In the genomic region with DNA sequence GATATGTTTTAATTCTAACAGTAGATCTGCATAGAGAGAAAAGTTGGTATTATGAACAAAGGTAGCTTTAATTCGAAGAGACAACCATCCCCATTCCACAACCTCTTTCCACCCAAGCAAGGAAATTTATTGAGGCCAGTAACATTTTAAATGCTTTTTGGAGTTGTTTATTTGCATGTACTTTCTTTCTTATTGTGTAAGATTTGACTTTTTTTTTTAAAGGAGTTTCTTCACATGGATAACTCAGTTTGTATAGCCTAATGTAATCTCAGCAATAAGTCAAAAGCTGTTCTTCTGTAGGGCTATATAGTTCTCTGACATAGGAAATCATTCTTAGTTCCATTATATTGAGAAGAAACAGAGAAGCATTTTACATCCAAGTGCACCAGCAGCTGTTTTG, we compare ENCODE assay signal across 20 cellular contexts.
DNase-seq lines count a peak whose midpoint lies in the region; ATAC-seq, FAIRE-seq and TF ChIP-seq lines count a peak whose summit lies in the region.
"Had no signal": no experiment of that assay in that cellular context is flagged by ENCODE, and none has a peak within 500 bp of the region (broad histone marks: within the 10 kb centered on the region; RNA-seq: fewer than 3 reads in every experiment).

No MANE protein-coding gene starts in this region.

- TF ChIP-seq POLR2A in endothelial cell of umbilical vein (IDR thresholded peaks at IDR 0.05; ENCODE audit: low read depth, low read length) = no peak

- H3K27me3 ChIP-seq in RWPE2 (ENCODE audit: insufficient read depth, poor library complexity, severe bottlenecking) = no peaks in the 10 kb centered on the region
- H3K27me3 ChIP-seq in endothelial cell of umbilical vein (ENCODE audit: control insufficient read depth in 2 of 2, insufficient read depth in 2 of 2, low read length in 2 of 2) = no peaks in the 10 kb centered on the region
- no peaks in the 10 kb centered on the region for H3K27me3 ChIP-seq in smooth muscle cell (ENCODE audit: low read depth)
- H3K27me3 ChIP-seq: right atrium auricular region, suprapubic skin had no signal

- in situ Hi-C loops in GM13976 (cut with MboI; ENCODE audit: low sequenced_read_pairs, unreplicated experiment) = no loop called here

- no peak for DNase-seq in activated naive CD4-positive, alpha-beta T cell (lab: John Stamatoyannopoulos, UW)
- DNase-seq in RWPE2 (ENCODE audit: low spot score) (no peak), endothelial cell of umbilical vein (ENCODE audit: low read depth, low spot score) (no peak), smooth muscle cell (lab: John Stamatoyannopoulos, UW; ENCODE audit: unreplicated experiment) (no peak), NCI-H1105 (lab: John Stamatoyannopoulos, UW) (no peak), GM13976 (ENCODE audit: low spot score) (no peak)
- DNase-seq: activated CD4-positive, alpha-beta T cell treated with anti-CD3 and anti-CD28 coated beads for 4 hours; activated T-cell treated with anti-CD3 and anti-CD28 coated beads, Interleukin-2, amount 50 U/mL, for 1 hour; aorta; erythroblast; kidney; mesendoderm; NCI-H1436; NK-92 treated with Interleukin-12 subunit alpha and Interleukin-12 subunit beta, amount 100 ng/mL, for 24 hours; SHP77 had no signal

- H3K9me3 ChIP-seq in RWPE2 (ENCODE audit: severe bottlenecking) (no peaks in the 10 kb centered on the region), endothelial cell of umbilical vein (replicated peaks; ENCODE audit: control insufficient read depth, insufficient read depth, low read length) (no peaks in the 10 kb centered on the region), smooth muscle cell (replicated peaks; ENCODE audit: low read depth) (no peaks in the 10 kb centered on the region)
- H3K9me3 ChIP-seq: right atrium auricular region, suprapubic skin had no signal

- H3K4me1 ChIP-seq in RWPE2 (ENCODE audit: insufficient read depth, poor library complexity, severe bottlenecking) (peaks cover 59% of the 10 kb centered on the region), endothelial cell of umbilical vein (ENCODE audit: control insufficient read depth, extremely low read depth, insufficient read depth, low read length) (peaks cover 56% of the 10 kb centered on the region), smooth muscle cell (ENCODE audit: low read depth) (peaks cover 14% of the 10 kb centered on the region)

- H3K4me3 ChIP-seq in RWPE2 (ENCODE audit: severe bottlenecking) = no peak overlapping the region
- H3K4me3 ChIP-seq in endothelial cell of umbilical vein (replicated peaks in 1 of 3; ENCODE audit: insufficient read depth in 1 of 3, low read depth in 1 of 3, low read length in 3 of 3) = no peak overlapping the region
- H3K4me3 ChIP-seq in smooth muscle cell = no peak overlapping the region
- H3K4me3 ChIP-seq: right atrium auricular region, suprapubic skin had no signal

- no peak for ATAC-seq in RWPE2 (ENCODE audit: low read depth)
- no peak for ATAC-seq in HG02884 (IDR thresholded peaks at IDR 0.05; ENCODE audit: unreplicated experiment)

- WGBS in smooth muscle cell (ENCODE audit: low lambda C conversion rate) = 97% methylated on average over 1 of the region's 1 CpG

- TF ChIP-seq CTCF in RWPE2 (IDR thresholded peaks at IDR 0.05; ENCODE audit: poor library complexity, severe bottlenecking) (no peak), endothelial cell of umbilical vein (IDR thresholded peaks at IDR 0.05; ENCODE audit: extremely low read depth in 1 of 2, insufficient read depth in 1 of 2, low read depth in 1 of 2, low read length in 2 of 2) (no peak), smooth muscle cell (IDR thresholded peaks at IDR 0.05; ENCODE audit: borderline replicate concordance, insufficient read depth, poor library complexity, severe bottlenecking) (no peak), GM13976 (IDR thresholded peaks at IDR 0.05; ENCODE audit: borderline replicate concordance, control extremely low read depth, extremely low read depth, insufficient read depth, missing control alignments) (no peak)

- H3K27me3 Mint-ChIP-seq in activated naive CD4-positive, alpha-beta T cell treated with anti-CD3 and anti-CD28 coated beads, Interleukin-2, amount 50 U/mL, for 24 hours = no peaks in the 10 kb centered on the region
- H3K27me3 Mint-ChIP-seq: dendritic cell treated with granulocyte-macrophage colony-stimulating factor and Interleukin-4, amounts not matched to agents 40 ng/mL and 50 ng/mL, for 4 days had no signal

- H3K9me3 Mint-ChIP-seq in activated naive CD4-positive, alpha-beta T cell treated with anti-CD3 and anti-CD28 coated beads, Interleukin-2, amount 50 U/mL, for 24 hours = no peaks in the 10 kb centered on the region
- H3K9me3 Mint-ChIP-seq: dendritic cell treated with granulocyte-macrophage colony-stimulating factor and Interleukin-4, amounts not matched to agents 40 ng/mL and 50 ng/mL, for 4 days had no signal

- POLR2A ChIA-PET in endothelial cell of umbilical vein (lab: Charles Lee) = interaction anchor here (0.6 to 0.9 kb wide), 3 partner anchors 52 to 190 kb away, joined by 3 read pairs; no protein-coding TSS in a partner anchor

- CTCF ChIA-PET in endothelial cell of umbilical vein (lab: Charles Lee) = interaction anchor here (1.3 to 1.8 kb wide), 2 partner anchors 162 to 163 kb away, joined by 3 to 4 read pairs; a partner anchor contains a TSS

- peaks cover 4% of the 10 kb centered on the region for H3K36me3 Mint-ChIP-seq in activated naive CD4-positive, alpha-beta T cell treated with anti-CD3 and anti-CD28 coated beads, Interleukin-2, amount 50 U/mL, for 24 hours

- peak overlapping the region; percentile 84 for H3K9ac ChIP-seq in endothelial cell of umbilical vein (replicated peaks; ENCODE audit: extremely low read depth, insufficient read depth, low read length)
- no peak overlapping the region for H3K9ac ChIP-seq in smooth muscle cell (ENCODE audit: low read depth)

- peaks cover 13% of the 10 kb centered on the region for H3K79me2 ChIP-seq in endothelial cell of umbilical vein (ENCODE audit: control insufficient read depth, insufficient read depth, low read length)
- no peaks in the 10 kb centered on the region for H3K79me2 ChIP-seq in smooth muscle cell (ENCODE audit: low read depth)

- dilution Hi-C loops in endothelial cell of umbilical vein (cut with MboI; ENCODE audit: extremely low pct_ligation_motif_present, low sequenced_read_pairs) = no loop called here

- H3K4me2 ChIP-seq in endothelial cell of umbilical vein (ENCODE audit: insufficient read depth, low read length) (no peak overlapping the region), smooth muscle cell (peak overlapping the region; percentile 7)

- H4K20me1 ChIP-seq in endothelial cell of umbilical vein (replicated peaks; ENCODE audit: control insufficient read depth, extremely low read depth, insufficient read depth, low read length) (no peaks in the 10 kb centered on the region), smooth muscle cell (ENCODE audit: low read depth) (no peaks in the 10 kb centered on the region)

- H3K27ac ChIP-seq in RWPE2 (ENCODE audit: poor library complexity, severe bottlenecking) (peak overlapping the region; percentile 95), endothelial cell of umbilical vein (ENCODE audit: insufficient read depth, low read depth, low read length) (peak overlapping the region; percentile 64), smooth muscle cell (ENCODE audit: low read depth) (peak overlapping the region; percentile 88)
- H3K27ac ChIP-seq: suprapubic skin had no signal

- H3K36me3 ChIP-seq in RWPE2 (ENCODE audit: low read depth) (no peaks in the 10 kb centered on the region), endothelial cell of umbilical vein (ENCODE audit: control insufficient read depth in 2 of 2, extremely low read depth in 1 of 2, insufficient read depth in 2 of 2, low read length in 2 of 2) (no peaks in the 10 kb centered on the region), smooth muscle cell (ENCODE audit: low read depth) (no peaks in the 10 kb centered on the region)
- H3K36me3 ChIP-seq: right atrium auricular region, suprapubic skin had no signal

- intact Hi-C loops in endothelial cell of umbilical vein (cut with micrococcal nuclease) = no loop called here

- no peak overlapping the region for H3K4me3 Mint-ChIP-seq in activated naive CD4-positive, alpha-beta T cell treated with anti-CD3 and anti-CD28 coated beads, Interleukin-2, amount 50 U/mL, for 24 hours
- H3K4me3 Mint-ChIP-seq: dendritic cell treated with granulocyte-macrophage colony-stimulating factor and Interleukin-4, amounts not matched to agents 40 ng/mL and 50 ng/mL, for 4 days had no signal

- peak overlapping the region; percentile 2 for H3K27ac Mint-ChIP-seq in activated naive CD4-positive, alpha-beta T cell treated with anti-CD3 and anti-CD28 coated beads, Interleukin-2, amount 50 U/mL, for 24 hours

- no peaks in the 10 kb centered on the region for H3K9me1 ChIP-seq in endothelial cell of umbilical vein (replicated peaks; ENCODE audit: control insufficient read depth, extremely low read depth, insufficient read depth, low read length)

- H2AFZ ChIP-seq in endothelial cell of umbilical vein (ENCODE audit: low read depth, low read length) = no peak overlapping the region
- H2AFZ ChIP-seq in smooth muscle cell (ENCODE audit: low read depth) = no peak overlapping the region

- peaks cover 90% of the 10 kb centered on the region for H3K4me1 Mint-ChIP-seq in activated naive CD4-positive, alpha-beta T cell treated with anti-CD3 and anti-CD28 coated beads, Interleukin-2, amount 50 U/mL, for 24 hours

- BruUV-seq in endothelial cell of umbilical vein (replicated peaks; lab: Mats Ljungman, UMichigan) = no TSS peak

- no peak for FAIRE-seq in endothelial cell of umbilical vein (lab: Jason Lieb, UNC)
- FAIRE-seq: kidney had no signal

- H3F3A ChIP-seq in smooth muscle cell (ENCODE audit: low read depth) = peaks cover 4% of the 10 kb centered on the region

TF ChIP-seq in endothelial cell of umbilical vein, 7 proteins besides CTCF, POLR2A, EP300 and RAD21:
- TF ChIP-seq MYC (IDR thresholded peaks at IDR 0.05; ENCODE audit: low read depth, low read length) (no peak), POLR2AphosphoS5 (IDR thresholded peaks at IDR 0.05; ENCODE audit: insufficient read depth, low read depth, low read length) (no peak), FOS (IDR thresholded peaks at IDR 0.05; ENCODE audit: borderline replicate concordance, insufficient read depth, low read length) (no peak), EZH2 (IDR thresholded peaks at IDR 0.05; ENCODE audit: borderline replicate concordance, low read depth, low read length, severe bottlenecking) (no peak), GATA2 (IDR thresholded peaks at IDR 0.05; ENCODE audit: insufficient read depth, insufficient read length, low read depth, low read length) (no peak), JUN (IDR thresholded peaks at IDR 0.05; ENCODE audit: borderline replicate concordance, insufficient read depth, insufficient read length, low read depth) (no peak)
- TF ChIP-seq, protein P1, sequence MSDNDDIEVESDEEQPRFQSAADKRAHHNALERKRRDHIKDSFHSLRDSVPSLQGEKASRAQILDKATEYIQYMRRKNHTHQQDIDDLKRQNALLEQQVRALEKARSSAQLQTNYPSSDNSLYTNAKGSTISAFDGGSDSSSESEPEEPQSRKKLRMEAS (IDR thresholded peaks at IDR 0.05; ENCODE audit: insufficient read depth, insufficient read length) = no peak
TF ChIP-seq in endothelial cell of umbilical vein: peak in this region for 0.
